ENCODE assay signal across 21 cellular contexts in genomic region chr12:101923049-101923718, GRCh38.
"Had no signal": no experiment of that assay in that cellular context is flagged by ENCODE, and none has a peak within 500 bp of the region (broad histone marks: within the 10 kb centered on the region; RNA-seq: fewer than 3 reads in every experiment).

No MANE protein-coding gene starts in this region.

- H3K9me3 ChIP-seq: ascending aorta, left ventricle myocardium inferior, suprapubic skin, transverse colon, uterus had no signal

- DNase-seq: activated CD4-positive, alpha-beta T cell treated with anti-CD3 and anti-CD28 coated beads, Interleukin-2, amount 50 U/mL, for 1 hour; activated CD8-positive, alpha-beta memory T cell treated with anti-CD3 and anti-CD28 coated beads, Interleukin-2, amount 50 U/mL, for 4 hours; activated effector memory CD4-positive, alpha-beta T cell treated with Interleukin-2 at 50 U/mL for 16 hours; activated naive CD4-positive, alpha-beta T cell treated with anti-CD3 and anti-CD28 coated beads, Interleukin-2, amount 50 U/mL, for 16 hours; activated T-cell treated with anti-CD3 and anti-CD28 coated beads, Interleukin-2, amount 50 U/mL, for 48 hours; cortex of kidney; immature natural killer cell; kidney glomerular epithelial cell; left ventricle myocardium inferior; mesendoderm; naive thymus-derived CD4-positive, alpha-beta T cell; stimulated activated naive CD8-positive, alpha-beta T cell treated with anti-CD3 and anti-CD28 coated beads, Interleukin-15, amount 100 ng/mL, for 72 hours; transverse colon; uterus had no signal

- H3K4me3 ChIP-seq: ascending aorta, left ventricle myocardium inferior, neural progenitor cell, skin epidermis, suprapubic skin, transverse colon, uterus had no signal

- H3K27me3 ChIP-seq: ascending aorta, neural progenitor cell, suprapubic skin, transverse colon, uterus had no signal

- H3K36me3 ChIP-seq: left ventricle myocardium inferior, neural progenitor cell, suprapubic skin, transverse colon, uterus had no signal

- ATAC-seq: activated CD4-positive, CD25-positive, alpha-beta regulatory T cell treated with anti-CD3 and anti-CD28 coated beads, Interleukin-2, amount 50 U/mL, for 24 hours; esophagus mucosa; naive thymus-derived CD4-positive, alpha-beta T cell; stimulated activated naive CD8-positive, alpha-beta T cell treated with anti-CD3 and anti-CD28 coated beads, Interleukin-15, amount 100 ng/mL, for 72 hours had no signal

- H3K4me2 ChIP-seq: neural progenitor cell had no signal

- H2AFZ ChIP-seq: neural progenitor cell had no signal

- FAIRE-seq: endometrium had no signal

- H3K9ac ChIP-seq: neural progenitor cell had no signal

- H3K27ac ChIP-seq: ascending aorta, left ventricle myocardium inferior, neural progenitor cell, suprapubic skin, transverse colon, uterus had no signal

- H3K4me1 ChIP-seq: ascending aorta, left ventricle myocardium inferior, neural progenitor cell, transverse colon, uterus had no signal
